8 cellular contexts compared by ENCODE assay signal in the genomic region with DNA sequence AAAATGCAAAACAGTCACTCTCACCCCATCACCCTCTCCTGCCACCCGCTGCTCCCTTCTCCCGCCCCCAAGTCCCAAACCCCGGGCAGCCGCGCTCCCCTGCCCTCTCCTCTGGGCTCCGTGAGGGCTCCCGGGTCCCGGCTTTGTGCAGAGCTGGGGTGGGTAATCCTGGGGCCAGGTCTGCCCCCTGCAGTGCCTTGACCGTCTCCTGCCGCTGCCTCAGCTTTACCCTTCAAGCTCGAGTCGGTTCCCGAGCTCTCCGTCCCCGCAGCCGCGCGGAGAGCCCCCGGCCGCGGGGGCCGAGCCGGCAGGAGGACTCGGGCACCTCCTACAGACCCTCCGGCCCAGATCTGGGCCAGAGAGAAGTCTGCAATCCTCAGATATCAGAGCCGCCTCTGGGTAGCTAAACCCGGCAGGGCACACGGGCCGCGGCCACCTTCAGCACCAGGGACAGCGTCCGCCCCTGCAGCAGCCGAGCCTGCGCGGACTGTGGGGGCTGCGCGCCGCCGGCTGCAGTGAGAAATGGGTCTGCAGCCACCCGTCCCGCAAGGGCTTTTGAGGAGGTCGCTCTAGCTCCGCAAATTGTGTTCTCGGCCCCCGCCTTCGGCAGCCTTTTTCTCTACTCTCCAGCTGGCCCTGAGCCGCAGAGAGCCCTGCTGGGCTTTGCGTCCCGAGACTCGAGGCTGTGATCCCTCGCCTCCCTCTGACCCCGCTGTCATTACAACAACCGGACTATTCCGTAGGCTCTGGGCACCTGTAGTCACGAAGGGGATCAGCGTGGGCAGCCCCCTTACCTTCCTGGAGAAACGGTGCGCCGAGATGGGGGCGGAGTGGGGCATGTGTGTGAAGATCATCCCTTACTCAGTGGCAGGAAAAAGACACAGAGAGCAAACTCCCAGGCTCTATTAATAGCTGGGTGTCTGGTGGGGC. TPM values are rescaled to one million over a fixed set of nuclear protein-coding genes. Genes with fewer than 3 reads are reported as not detected.
DNase-seq lines count a peak whose midpoint lies in the region; ATAC-seq and TF ChIP-seq lines count a peak whose summit lies in the region.

No MANE protein-coding gene starts in this region.

- H3K4me1 ChIP-seq in BLaER1 (peaks cover 30% of the 10 kb centered on the region), left lung (no peaks in the 10 kb centered on the region)

- DNase-seq in HT1080 (ENCODE audit: low read depth) (peak; percentile 36), cerebellum (ENCODE audit: low spot score) (peak; percentile 64), left lung (peak; percentile 39 to 80)
- DNase-seq in stimulated activated CD4-positive, alpha-beta T cell treated with anti-CD3 and anti-CD28 coated beads, TNF-alpha, amount 100 ng/mL, for 24 hours (ENCODE audit: low read depth in 3 of 3), result peak; percentile 5 to 44 (median 9)
- DNase-seq in effector CD8-positive, alpha-beta T cell (lab: John Stamatoyannopoulos, UW), result no peak

- TF ChIP-seq CTCF in VCaP (conservative IDR thresholded peaks at IDR 0.05) (peak; percentile 22; the same call in 1 of the 2 replicates), left lung (IDR thresholded peaks at IDR 0.05) (no peak)

- H3K36me3 ChIP-seq in BLaER1, result no peaks in the 10 kb centered on the region
- no peaks in the 10 kb centered on the region for H3K36me3 ChIP-seq in left lung

- peak; percentile 97 for ATAC-seq in left lung
- ATAC-seq in HG02678 (IDR thresholded peaks at IDR 0.05; ENCODE audit: unreplicated experiment), result no peak

- H3K4me3 ChIP-seq in BLaER1, result peak overlapping the region; percentile 67
- no peak overlapping the region for H3K4me3 ChIP-seq in left lung

- peak overlapping the region; percentile 100 for H3K4me2 ChIP-seq in BLaER1

- peaks cover 21% of the 10 kb centered on the region for H4K20me1 ChIP-seq in BLaER1

- no peak overlapping the region for H3K9ac ChIP-seq in BLaER1

- H3K9me3 ChIP-seq in BLaER1 (0 out of 2 replicates have a peak, but pooled peaks cover 5% of the 10 kb centered on the region), left lung (no peaks in the 10 kb centered on the region)

- no peak overlapping the region for H3K27ac ChIP-seq in BLaER1
- no peak overlapping the region; the same call in 1 of the 2 replicates for H3K27ac ChIP-seq in VCaP
- no peak overlapping the region for H3K27ac ChIP-seq in left lung

- intact Hi-C loops in left lung (cut with DNase I), result no loop called here

- peaks cover 59% of the 10 kb centered on the region for H3K27me3 ChIP-seq in BLaER1
- peaks cover 57 to 87% of the 10 kb centered on the region in 2 donors for H3K27me3 ChIP-seq in left lung

RNA-seq across cellular contexts. Expression of gene PRMT8, which starts 1.2 kb away (rescaled TPM):
- total RNA-seq in HT1080 (2014; rRNA removed; shearing (Covaris generic)), result not detected in 2 replicates
- not detected in 2 replicates for polyA plus RNA-seq in HT1080 (2015; cell fraction: cytosol; rRNA removed)
- polyA plus RNA-seq in HT1080 (2015; cell fraction: nucleus; rRNA removed), result not detected in 2 replicates
- 10.1 TPM for total RNA-seq in cerebellum
- under 1 TPM; 0.16 to 0.26 TPM for total RNA-seq in left lung
